8 cellular contexts compared by ENCODE assay signal in genomic region chr12:50282581-50283229, GRCh38. TPM values are rescaled to one million over a fixed set of nuclear protein-coding genes. Genes with fewer than 3 reads are reported as not detected.
A peak's percentile ranks its signal among the peaks of the same experiment; 100 is the strongest.
DNase-seq lines count a peak whose midpoint lies in the region; ATAC-seq, FAIRE-seq and TF ChIP-seq lines count a peak whose summit lies in the region.

No MANE protein-coding gene starts in this region.

- ATAC-seq in HG03354 (IDR thresholded peaks at IDR 0.05; ENCODE audit: poor library complexity, severe bottlenecking, unreplicated experiment) = peak; percentile 33
- ATAC-seq in pancreas = peak; percentile 19 to 59 (median 45)
- no peak for ATAC-seq in GM18502 (IDR thresholded peaks at IDR 0.05; ENCODE audit: poor library complexity, unreplicated experiment)

- no peaks in the 10 kb centered on the region for H3K27me3 Mint-ChIP-seq in activated CD4-positive, alpha-beta memory T cell treated with anti-CD3 and anti-CD28 coated beads for 36 hours

- H3K4me1 ChIP-seq in ES-I3 (ENCODE audit: insufficient read depth, low read length) = no peaks in the 10 kb centered on the region; the same call in 1 of the 2 replicates
- peaks cover 5 to 21% (median 9%) of the 10 kb centered on the region in 3 donors for H3K4me1 ChIP-seq in pancreas

- 8 to 9% methylated on average over 19 of the region's 19 CpGs for WGBS in pancreas, 2 donors

- intact Hi-C loops in activated CD4-positive, alpha-beta memory T cell treated with anti-CD3 and anti-CD28 coated beads for 36 hours (cut with micrococcal nuclease) = loop anchor here (1.0 to 2.0 kb wide), 3 partner anchors 36 to 118 kb away; partner anchors contain the start of gene LARP4
- intact Hi-C loops in pancreas (cut with DNase I) = no loop called here

- CTCF ChIA-PET in activated CD4-positive, alpha-beta memory T cell treated with anti-CD3 and anti-CD28 coated beads for 36 hours (lab: Charles Lee) = interaction anchor here (2.0 to 3.3 kb wide), 2 partner anchors 171 to 337 kb away, joined by 5 to 16 read pairs; partner anchors contain the start of gene COX14

- no peaks in the 10 kb centered on the region for H3K36me3 Mint-ChIP-seq in activated CD4-positive, alpha-beta memory T cell treated with anti-CD3 and anti-CD28 coated beads for 36 hours

- no peaks in the 10 kb centered on the region for H3K9me3 Mint-ChIP-seq in activated CD4-positive, alpha-beta memory T cell treated with anti-CD3 and anti-CD28 coated beads for 36 hours

- H3K4me3 Mint-ChIP-seq in activated CD4-positive, alpha-beta memory T cell treated with anti-CD3 and anti-CD28 coated beads for 36 hours = peak overlapping the region; percentile 89

- POLR2A ChIA-PET in activated CD4-positive, alpha-beta memory T cell treated with anti-CD3 and anti-CD28 coated beads for 36 hours (lab: Charles Lee) = interaction anchor here (0.8 to 2.1 kb wide), 6 partner anchors 24 to 170 kb away, joined by 3 to 17 read pairs (median 6); partner anchors contain the start of gene COX14

- no peaks in the 10 kb centered on the region for H3K27me3 ChIP-seq in pancreas

- FAIRE-seq in frontal cortex (lab: Jason Lieb, UNC) (no peak), pancreas (lab: Jason Lieb, UNC) (no peak)

- H3K9me3 ChIP-seq in ES-I3 (ENCODE audit: control insufficient read depth, insufficient read depth, low read length) (no peaks in the 10 kb centered on the region), pancreas (no peaks in the 10 kb centered on the region)

- peak overlapping the region; percentile 37 to 88 (median 80) for H3K27ac ChIP-seq in pancreas

- no peak overlapping the region for H3K27ac Mint-ChIP-seq in activated CD4-positive, alpha-beta memory T cell treated with anti-CD3 and anti-CD28 coated beads for 36 hours

- DNase-seq in activated CD4-positive, alpha-beta memory T cell treated with anti-CD3 and anti-CD28 coated beads for 36 hours = no peak
- peak; percentile 28 to 40 for DNase-seq in frontal cortex (ENCODE audit: low spot score in 2 of 2)
- peak in 2 of 6 donors; percentile 37 to 45 for DNase-seq in pancreas
- no peak for DNase-seq in cortex of kidney (lab: John Stamatoyannopoulos, UW)
- no peak for DNase-seq in germinal center (ENCODE audit: low spot score)

- H3K4me1 Mint-ChIP-seq in activated CD4-positive, alpha-beta memory T cell treated with anti-CD3 and anti-CD28 coated beads for 36 hours (ENCODE audit: low read depth) = peaks cover 25% of the 10 kb centered on the region

- no peak for TF ChIP-seq CTCF in pancreas (IDR thresholded peaks at IDR 0.05)

- H3K36me3 ChIP-seq in ES-I3 (ENCODE audit: insufficient read depth, low read length) (no peaks in the 10 kb centered on the region), pancreas (no peaks in the 10 kb centered on the region)

- H3K9ac ChIP-seq in ES-I3 (ENCODE audit: low read depth, low read length) = peak overlapping the region; percentile 78

- H3K4me3 ChIP-seq in pancreas = peak overlapping the region; percentile 57 to 72 (median 66)

RNA-seq across cellular contexts. Expression of gene LIMA1, which starts 0.6 kb away (rescaled TPM):
- 100 to 1,000 TPM; 115 to 117 TPM for total RNA-seq in activated CD4-positive, alpha-beta memory T cell treated with anti-CD3 and anti-CD28 coated beads for 36 hours
- total RNA-seq in frontal cortex (12.6 TPM), pancreas (10 to 100 TPM; 17.6 to 50.3 (median 27.2) TPM)
- polyA plus RNA-seq in pancreas = 10 to 100 TPM; 19.8 to 24.1 TPM

Comparison
In these comparisons a context has a peak if more than half of its experiments do, and no peak if none do; other contexts are left out.
1. DNase-seq: peak in frontal cortex (2 of 2); none in activated CD4-positive, alpha-beta memory T cell treated with anti-CD3 and anti-CD28 coated beads for 36 hours (single experiment), cortex of kidney (single experiment) and germinal center (single experiment).